Comparison of ENCODE assay signal across 20 cellular contexts in genomic region chr15:82898961-82899360, GRCh38.
"Had no signal": no experiment of that assay in that cellular context is flagged by ENCODE, and none has a peak within 500 bp of the region (broad histone marks: within the 10 kb centered on the region; RNA-seq: fewer than 3 reads in every experiment).

No MANE protein-coding gene starts in this region.

- DNase-seq: cortex of kidney; dorsolateral prefrontal cortex; effector memory CD4-positive, alpha-beta T cell; left colon; mesendoderm; mucosa of descending colon; naive thymus-derived CD8-positive, alpha-beta T cell; occipital lobe; right lobe of liver; stimulated activated CD4-positive, alpha-beta T cell treated with anti-CD3 and anti-CD28 coated beads, Interleukin-4, amount 100 ng/mL, for 24 hours; tibial artery; upper lobe of left lung; uterus had no signal

- H3K4me3 Mint-ChIP-seq: naive thymus-derived CD8-positive, alpha-beta T cell; neural progenitor cell; stimulated activated memory B cell treated with anti-CD40 and anti-IgM and Interleukin-4, amounts not matched to agents 10 μg/mL and 1 μg/mL and 100 μg/mL, for 72 hours; stimulated activated naive CD8-positive, alpha-beta T cell treated with anti-CD3 and anti-CD28 coated beads, Interleukin-15, Interleukin-2, amounts not matched to agents 100 ng/mL and 50 ng/mL, for 24 hours had no signal

- H3K27me3 ChIP-seq: dorsolateral prefrontal cortex, gastroesophageal sphincter, neural progenitor cell, pancreas, right lobe of liver, tibial artery, upper lobe of left lung, uterus had no signal

- H3K36me3 Mint-ChIP-seq: naive thymus-derived CD8-positive, alpha-beta T cell; neural progenitor cell had no signal

- H3K9me3 Mint-ChIP-seq: naive thymus-derived CD8-positive, alpha-beta T cell; neural progenitor cell; stimulated activated memory B cell treated with anti-CD40 and anti-IgM and Interleukin-4, amounts not matched to agents 10 μg/mL and 1 μg/mL and 100 μg/mL, for 72 hours; stimulated activated naive CD8-positive, alpha-beta T cell treated with anti-CD3 and anti-CD28 coated beads, Interleukin-15, Interleukin-2, amounts not matched to agents 100 ng/mL and 50 ng/mL, for 24 hours had no signal

- H3K4me1 ChIP-seq: tibial artery, upper lobe of left lung, uterus had no signal

- ATAC-seq: esophagus mucosa; gastroesophageal sphincter; left colon; mucosa of descending colon; naive thymus-derived CD8-positive, alpha-beta T cell; right lobe of liver; stimulated activated memory B cell treated with anti-CD40 and anti-IgM and Interleukin-4, amounts not matched to agents 10 μg/mL and 1 μg/mL and 100 μg/mL, for 72 hours had no signal

- H3K36me3 ChIP-seq: gastroesophageal sphincter, neural progenitor cell, pancreas, right lobe of liver, tibial artery, upper lobe of left lung, uterus had no signal

- H3K27ac Mint-ChIP-seq: naive thymus-derived CD8-positive, alpha-beta T cell; neural progenitor cell; progenitor cell of endocrine pancreas; stimulated activated memory B cell treated with anti-CD40 and anti-IgM and Interleukin-4, amounts not matched to agents 10 μg/mL and 1 μg/mL and 100 μg/mL, for 72 hours; stimulated activated naive CD8-positive, alpha-beta T cell treated with anti-CD3 and anti-CD28 coated beads, Interleukin-15, Interleukin-2, amounts not matched to agents 100 ng/mL and 50 ng/mL, for 24 hours had no signal

- H3K4me3 ChIP-seq: gastroesophageal sphincter, mucosa of descending colon, neural progenitor cell, pancreas, right lobe of liver, tibial artery, upper lobe of left lung, uterus had no signal

- H3K4me1 Mint-ChIP-seq: naive thymus-derived CD8-positive, alpha-beta T cell had no signal

- H3K27me3 Mint-ChIP-seq: progenitor cell of endocrine pancreas; stimulated activated memory B cell treated with anti-CD40 and anti-IgM and Interleukin-4, amounts not matched to agents 10 μg/mL and 1 μg/mL and 100 μg/mL, for 72 hours; stimulated activated naive CD8-positive, alpha-beta T cell treated with anti-CD3 and anti-CD28 coated beads, Interleukin-15, Interleukin-2, amounts not matched to agents 100 ng/mL and 50 ng/mL, for 24 hours had no signal

- H3K9me3 ChIP-seq: gastroesophageal sphincter, mucosa of descending colon, pancreas, right lobe of liver, tibial artery, upper lobe of left lung, uterus had no signal

- H3K27ac ChIP-seq: gastroesophageal sphincter, neural progenitor cell, tibial artery, upper lobe of left lung, uterus had no signal
